In genomic region chr13:36959438-36960116, GRCh38 we compare ENCODE assay signal across 17 cellular contexts.
"Had no signal": no experiment of that assay in that cellular context is flagged by ENCODE, and none has a peak within 500 bp of the region (broad histone marks: within the 10 kb centered on the region; RNA-seq: fewer than 3 reads in every experiment).

No MANE protein-coding gene starts in this region.

- H3K9me3 Mint-ChIP-seq: immature natural killer cell; naive B cell; stimulated activated naive B cell treated with anti-CD40 and anti-IgM and Interleukin-4, amounts not matched to agents 10 μg/mL and 1 μg/mL and 100 μg/mL, for 72 hours; stimulated activated naive CD8-positive, alpha-beta T cell treated with anti-CD3 and anti-CD28 coated beads, Interleukin-15, amount 100 ng/mL, for 72 hours had no signal

- ATAC-seq: esophagus mucosa; left lung; psoas muscle; stimulated activated naive B cell treated with anti-CD40 and anti-IgM and Interleukin-4, amounts not matched to agents 10 μg/mL and 1 μg/mL and 100 μg/mL, for 72 hours; stimulated activated naive CD8-positive, alpha-beta T cell treated with anti-CD3 and anti-CD28 coated beads, Interleukin-15, amount 100 ng/mL, for 72 hours had no signal

- DNase-seq: effector memory CD4-positive, alpha-beta T cell; foreskin fibroblast; immature natural killer cell; left lung; mesenchymal stem cell; naive B cell; psoas muscle; retina; sigmoid colon; stimulated activated CD4-positive, alpha-beta T cell treated with anti-CD3 and anti-CD28 coated beads, Interleukin-2, amount 100 ng/mL, for 24 hours; stimulated activated CD4-positive, alpha-beta T cell treated with anti-CD3 and anti-CD28 coated beads, Interleukin-4, amount 100 ng/mL, for 4 hours; stimulated activated naive B cell treated with anti-CD40 and anti-IgM and Interleukin-4, amounts not matched to agents 10 μg/mL and 1 μg/mL and 100 μg/mL, for 72 hours; stimulated activated naive CD8-positive, alpha-beta T cell treated with anti-CD3 and anti-CD28 coated beads, Interleukin-15, amount 100 ng/mL, for 72 hours; thyroid gland; upper lobe of left lung; uterus had no signal

- H3K27me3 Mint-ChIP-seq: naive B cell; stimulated activated naive B cell treated with anti-CD40 and anti-IgM and Interleukin-4, amounts not matched to agents 10 μg/mL and 1 μg/mL and 100 μg/mL, for 72 hours; stimulated activated naive CD8-positive, alpha-beta T cell treated with anti-CD3 and anti-CD28 coated beads, Interleukin-15, amount 100 ng/mL, for 72 hours had no signal

- H3K4me3 Mint-ChIP-seq: immature natural killer cell; naive B cell; stimulated activated naive B cell treated with anti-CD40 and anti-IgM and Interleukin-4, amounts not matched to agents 10 μg/mL and 1 μg/mL and 100 μg/mL, for 72 hours; stimulated activated naive CD8-positive, alpha-beta T cell treated with anti-CD3 and anti-CD28 coated beads, Interleukin-15, amount 100 ng/mL, for 72 hours had no signal

- H3K27ac Mint-ChIP-seq: stimulated activated naive B cell treated with anti-CD40 and anti-IgM and Interleukin-4, amounts not matched to agents 10 μg/mL and 1 μg/mL and 100 μg/mL, for 72 hours; stimulated activated naive CD8-positive, alpha-beta T cell treated with anti-CD3 and anti-CD28 coated beads, Interleukin-15, amount 100 ng/mL, for 72 hours had no signal

- H3K4me1 Mint-ChIP-seq: naive B cell; stimulated activated naive B cell treated with anti-CD40 and anti-IgM and Interleukin-4, amounts not matched to agents 10 μg/mL and 1 μg/mL and 100 μg/mL, for 72 hours; stimulated activated naive CD8-positive, alpha-beta T cell treated with anti-CD3 and anti-CD28 coated beads, Interleukin-15, amount 100 ng/mL, for 72 hours had no signal
